In the genomic region with DNA sequence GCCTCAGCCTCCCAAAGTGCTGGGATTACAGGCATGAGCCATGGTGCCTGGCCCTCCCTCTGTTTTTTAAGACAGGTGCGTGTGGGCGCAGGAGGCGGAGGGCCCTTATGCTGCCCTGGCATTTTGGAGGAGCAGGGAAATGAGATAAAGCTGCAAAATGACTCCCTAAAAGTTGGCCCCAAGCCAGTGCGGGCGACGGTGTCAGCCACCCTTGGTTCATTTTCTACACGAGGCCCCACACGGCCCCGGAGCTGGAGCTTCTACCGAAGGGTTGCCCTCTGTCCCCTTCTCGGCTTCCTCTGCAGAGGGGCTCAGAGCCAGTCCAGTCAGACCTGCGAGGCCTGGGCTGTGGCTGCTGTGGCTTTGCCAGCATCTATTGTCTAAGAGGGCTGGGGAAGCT, we compare ENCODE assay signal across 2 cellular contexts.
TF ChIP-seq lines count a peak whose summit lies in the region.

No MANE protein-coding gene starts in this region.

TF ChIP-seq in SK-N-SH, 30 proteins besides CTCF, POLR2A, EP300 and RAD21 (continued from another document):
- TF ChIP-seq, protein P1, sequence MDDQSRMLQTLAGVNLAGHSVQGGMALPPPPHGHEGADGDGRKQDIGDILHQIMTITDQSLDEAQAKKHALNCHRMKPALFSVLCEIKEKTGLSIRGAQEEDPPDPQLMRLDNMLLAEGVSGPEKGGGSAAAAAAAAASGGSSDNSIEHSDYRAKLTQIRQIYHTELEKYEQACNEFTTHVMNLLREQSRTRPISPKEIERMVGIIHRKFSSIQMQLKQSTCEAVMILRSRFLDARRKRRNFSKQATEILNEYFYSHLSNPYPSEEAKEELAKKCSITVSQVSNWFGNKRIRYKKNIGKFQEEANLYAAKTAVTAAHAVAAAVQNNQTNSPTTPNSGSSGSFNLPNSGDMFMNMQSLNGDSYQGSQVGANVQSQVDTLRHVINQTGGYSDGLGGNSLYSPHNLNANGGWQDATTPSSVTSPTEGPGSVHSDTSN (IDR thresholded peaks at IDR 0.05) = no peak
- TF ChIP-seq RFX5 (IDR thresholded peaks at IDR 0.05; ENCODE audit: low read length) = no peak
- TF ChIP-seq, protein P2, sequence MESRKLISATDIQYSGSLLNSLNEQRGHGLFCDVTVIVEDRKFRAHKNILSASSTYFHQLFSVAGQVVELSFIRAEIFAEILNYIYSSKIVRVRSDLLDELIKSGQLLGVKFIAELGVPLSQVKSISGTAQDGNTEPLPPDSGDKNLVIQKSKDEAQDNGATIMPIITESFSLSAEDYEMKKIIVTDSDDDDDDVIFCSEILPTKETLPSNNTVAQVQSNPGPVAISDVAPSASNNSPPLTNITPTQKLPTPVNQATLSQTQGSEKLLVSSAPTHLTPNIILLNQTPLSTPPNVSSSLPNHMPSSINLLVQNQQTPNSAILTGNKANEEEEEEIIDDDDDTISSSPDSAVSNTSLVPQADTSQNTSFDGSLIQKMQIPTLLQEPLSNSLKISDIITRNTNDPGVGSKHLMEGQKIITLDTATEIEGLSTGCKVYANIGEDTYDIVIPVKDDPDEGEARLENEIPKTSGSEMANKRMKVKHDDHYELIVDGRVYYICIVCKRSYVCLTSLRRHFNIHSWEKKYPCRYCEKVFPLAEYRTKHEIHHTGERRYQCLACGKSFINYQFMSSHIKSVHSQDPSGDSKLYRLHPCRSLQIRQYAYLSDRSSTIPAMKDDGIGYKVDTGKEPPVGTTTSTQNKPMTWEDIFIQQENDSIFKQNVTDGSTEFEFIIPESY (IDR thresholded peaks at IDR 0.05; ENCODE audit: borderline replicate concordance, low read depth) = no peak
- TF ChIP-seq SIN3A (IDR thresholded peaks at IDR 0.05; ENCODE audit: borderline replicate concordance, low read depth, low read length) = no peak
- TF ChIP-seq, protein P3, sequence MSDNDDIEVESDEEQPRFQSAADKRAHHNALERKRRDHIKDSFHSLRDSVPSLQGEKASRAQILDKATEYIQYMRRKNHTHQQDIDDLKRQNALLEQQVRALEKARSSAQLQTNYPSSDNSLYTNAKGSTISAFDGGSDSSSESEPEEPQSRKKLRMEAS (IDR thresholded peaks at IDR 0.05; ENCODE audit: low read depth) = no peak
- TF ChIP-seq EZH2phosphoT487 (IDR thresholded peaks at IDR 0.05; ENCODE audit: borderline replicate concordance, low read depth) = no peak
- TF ChIP-seq TEAD4 (IDR thresholded peaks at IDR 0.05; ENCODE audit: borderline replicate concordance, insufficient read depth) = no peak
- TF ChIP-seq RCOR1 (IDR thresholded peaks at IDR 0.05; ENCODE audit: low read length) = no peak

TF ChIP-seq in SK-N-SH treated with all-trans-retinoic acid at 6 μM for 48 hours, 23 proteins besides CTCF, POLR2A, EP300 and RAD21 (continued from another document):
- TF ChIP-seq, protein P4, sequence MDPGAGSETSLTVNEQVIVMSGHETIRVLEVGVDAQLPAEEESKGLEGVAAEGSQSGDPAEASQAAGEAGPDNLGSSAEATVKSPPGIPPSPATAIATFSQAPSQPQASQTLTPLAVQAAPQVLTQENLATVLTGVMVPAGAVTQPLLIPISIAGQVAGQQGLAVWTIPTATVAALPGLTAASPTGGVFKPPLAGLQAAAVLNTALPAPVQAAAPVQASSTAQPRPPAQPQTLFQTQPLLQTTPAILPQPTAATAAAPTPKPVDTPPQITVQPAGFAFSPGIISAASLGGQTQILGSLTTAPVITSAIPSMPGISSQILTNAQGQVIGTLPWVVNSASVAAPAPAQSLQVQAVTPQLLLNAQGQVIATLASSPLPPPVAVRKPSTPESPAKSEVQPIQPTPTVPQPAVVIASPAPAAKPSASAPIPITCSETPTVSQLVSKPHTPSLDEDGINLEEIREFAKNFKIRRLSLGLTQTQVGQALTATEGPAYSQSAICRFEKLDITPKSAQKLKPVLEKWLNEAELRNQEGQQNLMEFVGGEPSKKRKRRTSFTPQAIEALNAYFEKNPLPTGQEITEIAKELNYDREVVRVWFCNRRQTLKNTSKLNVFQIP (CRISPR knock-in tag; IDR thresholded peaks at IDR 0.05; ENCODE audit: borderline replicate concordance, low read depth) = no peak
- no peak for TF ChIP-seq ESRRG (CRISPR knock-in tag; IDR thresholded peaks at IDR 0.05)
- TF ChIP-seq SNAI2 (CRISPR knock-in tag; IDR thresholded peaks at IDR 0.05) = no peak
- no peak for TF ChIP-seq ZNF70 (CRISPR knock-in tag; IDR thresholded peaks at IDR 0.05)
- no peak for TF ChIP-seq TCF4 (CRISPR knock-in tag; IDR thresholded peaks at IDR 0.05; ENCODE audit: borderline replicate concordance)
- TF ChIP-seq ARNTL (CRISPR knock-in tag; IDR thresholded peaks at IDR 0.05; ENCODE audit: borderline replicate concordance, low read depth) = no peak
- TF ChIP-seq, protein P5, sequence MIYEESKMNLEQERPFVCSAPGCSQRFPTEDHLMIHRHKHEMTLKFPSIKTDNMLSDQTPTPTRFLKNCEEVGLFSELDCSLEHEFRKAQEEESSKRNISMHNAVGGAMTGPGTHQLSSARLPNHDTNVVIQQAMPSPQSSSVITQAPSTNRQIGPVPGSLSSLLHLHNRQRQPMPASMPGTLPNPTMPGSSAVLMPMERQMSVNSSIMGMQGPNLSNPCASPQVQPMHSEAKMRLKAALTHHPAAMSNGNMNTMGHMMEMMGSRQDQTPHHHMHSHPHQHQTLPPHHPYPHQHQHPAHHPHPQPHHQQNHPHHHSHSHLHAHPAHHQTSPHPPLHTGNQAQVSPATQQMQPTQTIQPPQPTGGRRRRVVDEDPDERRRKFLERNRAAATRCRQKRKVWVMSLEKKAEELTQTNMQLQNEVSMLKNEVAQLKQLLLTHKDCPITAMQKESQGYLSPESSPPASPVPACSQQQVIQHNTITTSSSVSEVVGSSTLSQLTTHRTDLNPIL (CRISPR knock-in tag; IDR thresholded peaks at IDR 0.05; ENCODE audit: low read depth) = no peak
- no peak for TF ChIP-seq ISL1 (CRISPR knock-in tag; IDR thresholded peaks at IDR 0.05)
- no peak for TF ChIP-seq BACH2 (CRISPR knock-in tag; IDR thresholded peaks at IDR 0.05; ENCODE audit: borderline replicate concordance)
- no peak for TF ChIP-seq TOX (CRISPR knock-in tag; IDR thresholded peaks at IDR 0.05; ENCODE audit: borderline replicate concordance)
- no peak for TF ChIP-seq ZFP30 (CRISPR knock-in tag; IDR thresholded peaks at IDR 0.05)
- no peak for TF ChIP-seq PPARA (CRISPR knock-in tag; IDR thresholded peaks at IDR 0.05; ENCODE audit: borderline replicate concordance)
- TF ChIP-seq, protein P6, sequence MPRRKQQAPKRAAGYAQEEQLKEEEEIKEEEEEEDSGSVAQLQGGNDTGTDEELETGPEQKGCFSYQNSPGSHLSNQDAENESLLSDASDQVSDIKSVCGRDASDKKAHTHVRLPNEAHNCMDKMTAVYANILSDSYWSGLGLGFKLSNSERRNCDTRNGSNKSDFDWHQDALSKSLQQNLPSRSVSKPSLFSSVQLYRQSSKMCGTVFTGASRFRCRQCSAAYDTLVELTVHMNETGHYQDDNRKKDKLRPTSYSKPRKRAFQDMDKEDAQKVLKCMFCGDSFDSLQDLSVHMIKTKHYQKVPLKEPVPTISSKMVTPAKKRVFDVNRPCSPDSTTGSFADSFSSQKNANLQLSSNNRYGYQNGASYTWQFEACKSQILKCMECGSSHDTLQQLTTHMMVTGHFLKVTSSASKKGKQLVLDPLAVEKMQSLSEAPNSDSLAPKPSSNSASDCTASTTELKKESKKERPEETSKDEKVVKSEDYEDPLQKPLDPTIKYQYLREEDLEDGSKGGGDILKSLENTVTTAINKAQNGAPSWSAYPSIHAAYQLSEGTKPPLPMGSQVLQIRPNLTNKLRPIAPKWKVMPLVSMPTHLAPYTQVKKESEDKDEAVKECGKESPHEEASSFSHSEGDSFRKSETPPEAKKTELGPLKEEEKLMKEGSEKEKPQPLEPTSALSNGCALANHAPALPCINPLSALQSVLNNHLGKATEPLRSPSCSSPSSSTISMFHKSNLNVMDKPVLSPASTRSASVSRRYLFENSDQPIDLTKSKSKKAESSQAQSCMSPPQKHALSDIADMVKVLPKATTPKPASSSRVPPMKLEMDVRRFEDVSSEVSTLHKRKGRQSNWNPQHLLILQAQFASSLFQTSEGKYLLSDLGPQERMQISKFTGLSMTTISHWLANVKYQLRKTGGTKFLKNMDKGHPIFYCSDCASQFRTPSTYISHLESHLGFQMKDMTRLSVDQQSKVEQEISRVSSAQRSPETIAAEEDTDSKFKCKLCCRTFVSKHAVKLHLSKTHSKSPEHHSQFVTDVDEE (CRISPR knock-in tag; IDR thresholded peaks at IDR 0.05) = no peak
- TF ChIP-seq RARB (CRISPR knock-in tag; IDR thresholded peaks at IDR 0.05) = no peak
- no peak for TF ChIP-seq ZNF565 (CRISPR knock-in tag; conservative IDR thresholded peaks at IDR 0.05; ENCODE audit: low read depth)
- no peak for TF ChIP-seq ZC3H10 (CRISPR knock-in tag; IDR thresholded peaks at IDR 0.05)
